In the genomic region with DNA sequence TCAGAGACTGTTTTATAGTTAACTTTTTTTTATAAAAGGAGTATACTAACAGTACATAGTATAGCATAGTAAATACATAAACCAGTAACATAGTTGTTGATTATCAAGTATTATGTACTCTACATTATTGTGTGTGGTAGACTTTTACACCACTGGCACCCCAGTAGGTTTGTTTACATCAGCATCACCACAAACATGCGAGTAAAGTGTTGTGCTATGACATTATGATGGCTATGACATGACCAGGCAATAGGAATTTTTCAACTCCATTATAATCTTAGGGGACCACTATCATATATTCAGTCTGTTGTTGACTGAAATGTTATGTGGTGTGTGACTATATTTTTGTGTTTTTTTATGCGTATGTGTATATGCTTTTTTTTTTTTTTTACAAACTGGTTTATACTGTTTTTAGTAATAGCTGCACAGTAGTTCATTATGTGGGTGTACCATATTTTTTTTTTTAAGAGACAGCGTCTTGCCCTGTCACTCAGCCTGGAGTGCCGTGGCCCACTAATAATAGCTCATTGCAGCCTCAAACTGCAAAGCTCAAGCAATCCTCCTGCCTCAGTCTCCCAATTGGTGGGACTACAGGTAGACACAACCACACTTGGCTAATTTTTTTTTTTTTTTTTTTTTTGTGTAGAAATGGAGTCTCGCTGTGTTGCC, we compare ENCODE assay signal across 12 cellular contexts. TPM values are rescaled to one million over a fixed set of nuclear protein-coding genes. Genes with fewer than 3 reads are reported as not detected.
DNase-seq lines count a peak whose midpoint lies in the region; ATAC-seq, FAIRE-seq and TF ChIP-seq lines count a peak whose summit lies in the region.
"Had no signal": no experiment of that assay in that cellular context is flagged by ENCODE, and none has a peak within 500 bp of the region (broad histone marks: within the 10 kb centered on the region; RNA-seq: fewer than 3 reads in every experiment).

No MANE protein-coding gene starts in this region.

- H4K20me1 ChIP-seq in GM12878 (ENCODE audit: control insufficient read depth, insufficient read depth), result no peaks in the 10 kb centered on the region

- no peak for DNase-seq in right atrium auricular region (ENCODE audit: low spot score)
- no peak for DNase-seq in Right ventricle myocardium inferior (ENCODE audit: missing footprints)
- no peak for DNase-seq in GM12878 (ENCODE audit: low read depth, low spot score)
- DNase-seq in aorta, result no peak
- DNase-seq in mucosa of gallbladder (ENCODE audit: low spot score), result no peak
- DNase-seq: activated naive CD4-positive, alpha-beta T cell treated with Interleukin-2 at 50 U/mL for 16 hours; DMS 273 treated with DMSO at 0.1 percent for 48 hours; NCI-H446 had no signal

- 63% methylated on average over 4 of the region's 5 CpGs for whole genome bisulfite sequencing in GM12878 (ENCODE audit: insufficient coverage, insufficient replicate concordance, low lambda C conversion rate, missing lambda C conversion rate)
- WGBS in mesodermal cell (ENCODE audit: insufficient coverage in 2 of 2), 2 experiments, result 86 to 100% methylated on average over 2 of the region's 5 CpGs
- WGBS in aorta, 2 donors, result 51 to 54% methylated on average over 5 of the region's 5 CpGs

- in situ Hi-C loops in GM12878 (cut with MboI), result loop anchor here (10.0 kb wide), 2 partner anchors 597 to 1037 kb away; no protein-coding TSS in a partner anchor

- H3K4me2 ChIP-seq in GM12878 (ENCODE audit: control insufficient read depth, insufficient read depth), result peak overlapping the region; percentile 88

- no peak for FAIRE-seq in GM12878 (lab: Jason Lieb, UNC)

- POLR2A ChIA-PET in GM12878 (lab: Charles Lee), result interaction anchor here (0.6 to 1.0 kb wide), 3 partner anchors 9 to 175 kb away, joined by 3 to 7 read pairs (median 5); no protein-coding TSS in a partner anchor

- H3K9me3 ChIP-seq in right atrium auricular region (no peaks in the 10 kb centered on the region), GM12878 (replicated peaks; ENCODE audit: control insufficient read depth, insufficient read depth, low read length) (no peaks in the 10 kb centered on the region), mesodermal cell (ENCODE audit: control insufficient read depth, low read length) (no peaks in the 10 kb centered on the region), aorta (ENCODE audit: control insufficient read depth, low read length) (no peaks in the 10 kb centered on the region)
- H3K9me3 ChIP-seq: prostate gland had no signal

- TF ChIP-seq RAD21 in GM12878 (IDR thresholded peaks at IDR 0.05; ENCODE audit: insufficient read depth, low read depth, low read length), result no peak

- H3K4me1 ChIP-seq in right atrium auricular region (peaks cover 0 to 32% of the 10 kb centered on the region in 2 donors), GM12878 (ENCODE audit: control insufficient read depth, insufficient read depth, low read length) (no peaks in the 10 kb centered on the region), mesodermal cell (ENCODE audit: control insufficient read depth, insufficient read depth, low read length, poor library complexity, severe bottlenecking) (peaks cover 12% of the 10 kb centered on the region), aorta (ENCODE audit: control insufficient read depth in 1 of 2, insufficient read depth in 2 of 2, low read length in 2 of 2) (no peaks in the 10 kb centered on the region)
- H3K4me1 ChIP-seq: prostate gland had no signal

- CTCF ChIA-PET in GM12878 (lab: Yijun Ruan, JAX), result interaction anchor here (0.6 to 9.7 kb wide), 17 partner anchors 7 to 438 kb away, joined by 3 to 123 read pairs (median 5); no protein-coding TSS in a partner anchor

- H3K79me2 ChIP-seq in GM12878 (ENCODE audit: control insufficient read depth, insufficient read depth, low read length), result peaks cover 37% of the 10 kb centered on the region

- H3K27ac ChIP-seq in right atrium auricular region (peak overlapping the region; percentile 96 to 99), GM12878 (ENCODE audit: control insufficient read depth, insufficient read depth) (no peak overlapping the region), mesodermal cell (ENCODE audit: low read depth, low read length, severe bottlenecking) (no peak overlapping the region), aorta (ENCODE audit: low read depth in 1 of 2, low read length in 2 of 2) (no peak overlapping the region)

- no peak overlapping the region for H3K9ac ChIP-seq in GM12878 (ENCODE audit: control insufficient read depth, insufficient read depth, low read length)

- no peak for TF ChIP-seq EP300 in GM12878 (IDR thresholded peaks at IDR 0.05; ENCODE audit: borderline replicate concordance in 1 of 2, control insufficient read depth in 1 of 2, low read depth in 2 of 2, low read length in 2 of 2)

- no peaks in the 10 kb centered on the region for H3K27me3 ChIP-seq in right atrium auricular region
- H3K27me3 ChIP-seq in GM12878 (replicated peaks in 1 of 2; ENCODE audit: control insufficient read depth in 2 of 2, insufficient read depth in 2 of 2, low read length in 1 of 2), result no peaks in the 10 kb centered on the region
- H3K27me3 ChIP-seq in aorta (ENCODE audit: control insufficient read depth in 1 of 2, insufficient read depth in 2 of 2, low read length in 1 of 2), result no peaks in the 10 kb centered on the region

- H3K36me3 ChIP-seq in right atrium auricular region (peaks cover 11% of the 10 kb centered on the region), GM12878 (ENCODE audit: control insufficient read depth in 2 of 2, insufficient read depth in 2 of 2, low read length in 1 of 2) (no peaks in the 10 kb centered on the region), mesodermal cell (ENCODE audit: control insufficient read depth, insufficient read depth, low read length) (peaks cover 33% of the 10 kb centered on the region), aorta (ENCODE audit: control insufficient read depth in 1 of 2, insufficient read depth in 2 of 2, low read length in 1 of 2) (no peaks in the 10 kb centered on the region)
- H3K36me3 ChIP-seq: prostate gland had no signal

- RAD21 ChIA-PET in GM12878 (lab: Charles Lee; ENCODE audit: unreplicated experiment), result interaction anchor here (0.7 to 5.3 kb wide), 9 partner anchors 8 to 197 kb away, joined by 3 to 30 read pairs (median 3); a partner anchor contains a TSS

- SMC1A ChIA-PET in GM12878 (lab: Charles Lee; ENCODE audit: uncharacterized antibody, unreplicated experiment), result interaction anchor here (0.7 to 12.1 kb wide), 14 partner anchors 9 to 350 kb away, joined by 3 to 135 read pairs (median 4); no protein-coding TSS in a partner anchor

- no peak for TF ChIP-seq POLR2A in GM12878 (IDR thresholded peaks at IDR 0.05; ENCODE audit: low read depth, low read length)

- peak overlapping the region in 1 of 2 donors; percentile 71 for H3K4me3 ChIP-seq in right atrium auricular region
- H3K4me3 ChIP-seq in GM12878, result peak overlapping the region; percentile 94
- peak overlapping the region; percentile 90 for H3K4me3 ChIP-seq in mesodermal cell (ENCODE audit: extremely low read depth, insufficient read depth, low read length, poor library complexity, severe bottlenecking)
- H3K4me3 ChIP-seq in aorta (ENCODE audit: low read length in 2 of 2), result peak overlapping the region; percentile 18 to 44

- ATAC-seq in Right ventricle myocardium inferior (no peak), GM12878 (no peak), aorta (ENCODE audit: low FRiP score) (no peak), GM21825 (IDR thresholded peaks at IDR 0.05; ENCODE audit: unreplicated experiment) (no peak), GM21360 (IDR thresholded peaks at IDR 0.05; ENCODE audit: unreplicated experiment) (no peak)

- no peak overlapping the region for H2AFZ ChIP-seq in GM12878 (ENCODE audit: control insufficient read depth, low read depth, low read length)

- BruUV-seq in GM12878 (replicated peaks; lab: Mats Ljungman, UMichigan), result no TSS peak

- intact Hi-C loops in Right ventricle myocardium inferior (cut with DNase I) (loop anchor here (5.0 to 10.0 kb wide), 2 partner anchors 106 to 263 kb away; a partner anchor contains a TSS), GM12878 (cut with micrococcal nuclease; ENCODE audit: unreplicated experiment) (loop anchor here (2.0 to 10.0 kb wide), 2 partner anchors 99 to 283 kb away; no protein-coding TSS in a partner anchor), aorta (cut with DNase I) (loop anchor here in 1 of 2 donors (5.0 to 10.0 kb wide), 3 partner anchors 111 to 347 kb away; a partner anchor contains a TSS)

- no peak for TF ChIP-seq CTCF in right atrium auricular region (IDR thresholded peaks at IDR 0.05)
- TF ChIP-seq CTCF in GM12878 (IDR thresholded peaks at IDR 0.05 in 2 of 3, conservative IDR thresholded peaks at IDR 0.05 in 1 of 3; ENCODE audit: control insufficient read depth in 2 of 3, extremely low read depth in 1 of 3, insufficient read depth in 1 of 3, low read depth in 3 of 3, low read length in 3 of 3), result no peak

RNA-seq across cellular contexts. Expression of a gene that starts 1.9 kb away (rescaled TPM):
- total RNA-seq in right atrium auricular region (10 to 100 TPM; 21.2 to 21.3 TPM), Right ventricle myocardium inferior (28.2 TPM), GM12878 (2014; rRNA removed) (16.5 and 19.9 TPM in 2 replicates), GM12878 (2014; rRNA removed; fragmentation: Illumina TruSeq; extraction: Trizol) (17.2 and 18.6 TPM in 2 replicates), GM12878 (2021) (19.2 and 24.4 TPM in 2 replicates), aorta (10 to 100 TPM; 48.2 to 54.4 TPM), mucosa of gallbladder (46.1 TPM)
- 142 and 155 TPM in 2 replicates for total RNA-seq in GM12878 (2013; cell fraction: nucleolus; rRNA removed)
- 6.1 TPM for polyA plus RNA-seq in GM12878 (2011; ENCODE audit: low read depth)
- polyA plus RNA-seq in GM12878 (2011; rRNA removed) (24.6 and 41.2 TPM in 2 replicates), GM12878 (2014; fragmentation: Illumina TruSeq; extraction: Trizol) (19.2 and 25.4 TPM in 2 replicates), GM12878 (2014; fragmentation: Nextera tagmentation; extraction: Ambion mirVana) (1 to 10 TPM; 5.3 to 6.7 TPM), GM12878 (2014; rRNA removed) (13.4 and 15.2 TPM in 2 replicates), GM12878 (2016; fragmentation: Nextera tagmentation; extraction: Ambion mirVana) (10 to 100 TPM; 24.3 to 27.0 TPM), aorta (10 to 100 TPM; 14.5 to 24.1 TPM)
- 10.6 and 10.9 TPM in 2 replicates for polyA plus RNA-seq in GM12878 (2011; cell fraction: cytosol; rRNA removed)
- polyA plus RNA-seq in GM12878 (2011; cell fraction: nucleus; rRNA removed), result 37.1 and 54.9 TPM in 2 replicates
- 10.0 and 13.8 TPM in 2 replicates for polyA plus RNA-seq in GM12878 (2012)
- polyA minus RNA-seq in GM12878 (2011; rRNA and poly(A)+ RNA removed), result 15.8 and 20.5 TPM in 2 replicates
- 7.8 and 10.0 TPM in 2 replicates for polyA minus RNA-seq in GM12878 (2011; cell fraction: cytosol; rRNA and poly(A)+ RNA removed)
- polyA minus RNA-seq in GM12878 (2011; cell fraction: nucleus; rRNA and poly(A)+ RNA removed), result 32.0 and 49.4 TPM in 2 replicates
- 26.5 TPM for polyA plus RNA-seq in mesodermal cell (2013, experiment 1 of 2)
- 23.3 TPM for polyA plus RNA-seq in mesodermal cell (2013, experiment 2 of 2)

Comparison
In these comparisons a context has a peak if more than half of its experiments do, and no peak if none do; other contexts are left out.
1. H3K27ac ChIP-seq: peak in right atrium auricular region (2 of 2); none in GM12878 (single experiment), mesodermal cell (single experiment) and aorta (0 of 2).